ENCODE assay signal across 8 cellular contexts in genomic region chr5:172443441-172444109, GRCh38. TPM values are rescaled to one million over a fixed set of nuclear protein-coding genes. Genes with fewer than 3 reads are reported as not detected.
DNase-seq lines count a peak whose midpoint lies in the region; ATAC-seq and TF ChIP-seq lines count a peak whose summit lies in the region.

No MANE protein-coding gene starts in this region.

- no TSS peak for BruUV-seq in mammary epithelial cell (replicated peaks; lab: Mats Ljungman, UMichigan)

- WGBS in mammary epithelial cell (ENCODE audit: low coverage, missing lambda C conversion rate): 16% methylated on average over 7 of the region's 10 CpGs
- WGBS in lung, 2 donors: 36 to 40% methylated on average over 10 of the region's 10 CpGs

- no peaks in the 10 kb centered on the region for H3F3A ChIP-seq in GM23338 (replicated peaks; ENCODE audit: low read depth)

- in situ Hi-C loops in mammary epithelial cell (cut with MboI; ENCODE audit: low sequenced_read_pairs in 2 of 2): no loop called here

- no peak for ATAC-seq in GM23338
- peak; percentile 43 for ATAC-seq in lung (ENCODE audit: insufficient read depth, low FRiP score)
- ATAC-seq in GM18861 (IDR thresholded peaks at IDR 0.05; ENCODE audit: unreplicated experiment): no peak
- no peak for ATAC-seq in HG03097 (IDR thresholded peaks at IDR 0.05; ENCODE audit: low FRiP score, unreplicated experiment)

- peak overlapping the region; percentile 55 for H3K27ac Mint-ChIP-seq in GM23338

- no peaks in the 10 kb centered on the region for H3K9me3 Mint-ChIP-seq in GM23338

- H3K4me3 ChIP-seq in GM23338: no peak overlapping the region
- no peak overlapping the region for H3K4me3 ChIP-seq in mammary epithelial cell (replicated peaks in 1 of 3; ENCODE audit: insufficient read depth in 1 of 3, low read depth in 2 of 3, low read length in 3 of 3)
- no peak overlapping the region for H3K4me3 ChIP-seq in lung

- H3K4me1 Mint-ChIP-seq in GM23338: peaks cover 24% of the 10 kb centered on the region

- H2AFZ ChIP-seq in GM23338 (no peak overlapping the region), mammary epithelial cell (ENCODE audit: low read depth, low read length) (no peak overlapping the region)

- H3K4me1 ChIP-seq in GM23338 (ENCODE audit: insufficient read depth): peaks cover 13% of the 10 kb centered on the region
- H3K4me1 ChIP-seq in mammary epithelial cell (ENCODE audit: insufficient read depth, low read length): peaks cover 15% of the 10 kb centered on the region
- peaks cover 11 to 20% of the 10 kb centered on the region in 2 donors for H3K4me1 ChIP-seq in lung (ENCODE audit: control insufficient read depth in 2 of 2, insufficient read depth in 2 of 2, low read length in 2 of 2)

- TF ChIP-seq CTCF in GM23338 (conservative IDR thresholded peaks at IDR 0.05; ENCODE audit: low read depth in 2 of 2): no peak
- no peak for TF ChIP-seq CTCF in RWPE1 (conservative IDR thresholded peaks at IDR 0.05; ENCODE audit: low read depth)
- no peak for TF ChIP-seq CTCF in mammary epithelial cell (conservative IDR thresholded peaks at IDR 0.05 in 1 of 2, IDR thresholded peaks at IDR 0.05 in 1 of 2; ENCODE audit: extremely low read depth in 1 of 2, insufficient read depth in 1 of 2, low read depth in 1 of 2, low read length in 2 of 2)
- no peak for TF ChIP-seq CTCF in lung (IDR thresholded peaks at IDR 0.05; ENCODE audit: control extremely low read depth, extremely low read depth)

- no peak overlapping the region for H3K9ac ChIP-seq in mammary epithelial cell (ENCODE audit: insufficient read depth, low read length)

- intact Hi-C loops in mammary epithelial cell (cut with micrococcal nuclease): no loop called here

- H3K27me3 ChIP-seq in GM23338 (ENCODE audit: insufficient read depth): no peaks in the 10 kb centered on the region
- H3K27me3 ChIP-seq in mammary epithelial cell (ENCODE audit: insufficient read depth, low read length): peaks cover 3% of the 10 kb centered on the region
- H3K27me3 ChIP-seq in lung (ENCODE audit: control insufficient read depth, insufficient read depth): no peaks in the 10 kb centered on the region

- no peak overlapping the region for H3K27ac ChIP-seq in GM23338 (ENCODE audit: low read depth)
- peak overlapping the region; percentile 77 for H3K27ac ChIP-seq in RWPE1
- H3K27ac ChIP-seq in mammary epithelial cell (ENCODE audit: insufficient read depth, low read depth, low read length): no peak overlapping the region
- peak overlapping the region; percentile 11 to 28 for H3K27ac ChIP-seq in lung (ENCODE audit: low read depth in 1 of 2, low read length in 1 of 2)

- H3K79me2 ChIP-seq in GM23338 (replicated peaks; ENCODE audit: insufficient read depth): peaks cover 81% of the 10 kb centered on the region
- H3K79me2 ChIP-seq in mammary epithelial cell (ENCODE audit: insufficient read depth, low read length): peaks cover 28% of the 10 kb centered on the region

- DNase-seq in GM23338 (ENCODE audit: low spot score): no peak
- DNase-seq in RWPE1 (ENCODE audit: low spot score): peak; percentile 86
- DNase-seq in mammary epithelial cell: peak; percentile 88
- DNase-seq in lung (ENCODE audit: low spot score): peak; percentile 75
- DNase-seq in stimulated activated CD8-positive, alpha-beta memory T cell treated with anti-CD3 and anti-CD28 coated beads, Interleukin-7, amount 100 ng/mL, for 24 hours (ENCODE audit: low read depth): peak; percentile 30
- no peak for DNase-seq in inferior parietal cortex (ENCODE audit: extremely low spot score)

- H3K36me3 Mint-ChIP-seq in GM23338 (ENCODE audit: low read depth): no peaks in the 10 kb centered on the region

- H3K9me2 ChIP-seq in GM23338 (ENCODE audit: insufficient read depth): no peaks in the 10 kb centered on the region

- H4K20me1 ChIP-seq in GM23338 (replicated peaks; ENCODE audit: insufficient read depth): peaks cover 65% of the 10 kb centered on the region
- peaks cover 3% of the 10 kb centered on the region for H4K20me1 ChIP-seq in mammary epithelial cell (ENCODE audit: insufficient read depth, low read length)

- POLR2A ChIA-PET in RWPE1 (lab: Yijun Ruan, JAX; ENCODE audit: low non-redundant PET): no interaction called here

- dilution Hi-C loops in mammary epithelial cell (cut with HindIII; ENCODE audit: low sequenced_read_pairs): no loop called here

- H3K4me3 Mint-ChIP-seq in GM23338: no peak overlapping the region

- H3K36me3 ChIP-seq in GM23338 (ENCODE audit: insufficient read depth): no peaks in the 10 kb centered on the region
- H3K36me3 ChIP-seq in mammary epithelial cell (ENCODE audit: insufficient read depth, low read length): no peaks in the 10 kb centered on the region
- H3K36me3 ChIP-seq in lung (ENCODE audit: control insufficient read depth in 2 of 2, insufficient read depth in 2 of 2, low read length in 2 of 2): peaks cover 0 to 2% of the 10 kb centered on the region in 2 donors

- H3K27me3 Mint-ChIP-seq in GM23338 (ENCODE audit: insufficient read depth, low read depth, poor library complexity): peaks cover 5% of the 10 kb centered on the region

- H3K4me2 ChIP-seq in GM23338: no peak overlapping the region
- peak overlapping the region; percentile 31 for H3K4me2 ChIP-seq in mammary epithelial cell (ENCODE audit: insufficient read depth, low read depth, low read length)

- H3K9me3 ChIP-seq in mammary epithelial cell (replicated peaks; ENCODE audit: insufficient read depth, low read length) (no peaks in the 10 kb centered on the region), lung (ENCODE audit: control insufficient read depth in 2 of 2, insufficient read depth in 1 of 2, low read length in 1 of 2) (no peaks in the 10 kb centered on the region)

- CTCF ChIA-PET in RWPE1 (lab: Yijun Ruan, JAX): interaction anchor here (0.5 to 1.4 kb wide), 2 partner anchors 10 to 66 kb away, joined by 3 to 7 read pairs; no protein-coding TSS in a partner anchor
- CTCF ChIA-PET in mammary epithelial cell (lab: Charles Lee; ENCODE audit: low non-redundant PET): no interaction called here

TF ChIP-seq in GM23338, 12 proteins besides CTCF, POLR2A, EP300 and RAD21 (continues in another document):
- TF ChIP-seq POLR2AphosphoS5 (IDR thresholded peaks at IDR 0.05; ENCODE audit: low read depth): no peak
- no peak for TF ChIP-seq ZNF462 (CRISPR knock-in tag; IDR thresholded peaks at IDR 0.05)
- TF ChIP-seq JUNB (IDR thresholded peaks at IDR 0.05; ENCODE audit: unreplicated experiment): no peak

RNA-seq across cellular contexts. Expression of gene SH3PXD2B, which starts 10.8 kb away (rescaled TPM):
- total RNA-seq in GM23338 (2014; rRNA removed; shearing (Covaris generic)): 50.1 and 52.5 TPM in 2 replicates
- polyA plus RNA-seq in GM23338 (2016; fragmentation: Nextera tagmentation; extraction: Ambion mirVana) (40.2 and 48.0 TPM in 2 replicates), mammary epithelial cell (14.1 TPM), lung (10 to 100 TPM in 1 of 2 donors, 1 to 10 TPM in 1; 8.0 to 29.7 TPM)
- total RNA-seq in mammary epithelial cell (10 to 100 TPM; 19.2 to 25.1 TPM), lung (10 to 100 TPM; 13.0 to 56.0 TPM)
- polyA minus RNA-seq in mammary epithelial cell: 33.7 TPM

Comparison
In these comparisons a context has a peak if more than half of its experiments do, and no peak if none do; other contexts are left out.
1. DNase-seq: peak in RWPE1 (single experiment), mammary epithelial cell (single experiment), lung (single experiment) and stimulated activated CD8-positive, alpha-beta memory T cell treated with anti-CD3 and anti-CD28 coated beads, Interleukin-7, amount 100 ng/mL, for 24 hours (single experiment); none in GM23338 (single experiment) and inferior parietal cortex (single experiment).
2. H3K27ac ChIP-seq: peak in RWPE1 (single experiment) and lung (2 of 2); none in GM23338 (single experiment) and mammary epithelial cell (single experiment).